9 cellular contexts compared by ENCODE assay signal in the genomic region with DNA sequence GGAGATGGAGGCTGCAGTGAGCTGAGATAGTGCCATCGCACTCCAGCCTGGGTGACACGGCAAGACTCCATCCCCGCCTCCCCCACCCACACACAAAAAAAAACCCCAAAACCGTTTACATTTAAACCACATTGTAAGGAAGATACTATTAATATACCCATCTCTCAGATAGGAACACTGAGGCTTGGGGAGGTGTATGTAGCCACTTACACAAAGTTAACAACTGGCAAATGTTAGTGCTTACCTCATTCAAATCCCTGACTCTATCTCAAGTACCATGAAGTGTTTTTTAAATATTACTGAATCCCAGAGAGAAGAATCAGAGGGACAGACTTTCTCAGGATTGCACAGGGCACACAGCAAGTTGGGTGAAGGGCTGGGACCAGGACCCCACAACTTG.
"Had no signal": no experiment of that assay in that cellular context is flagged by ENCODE, and none has a peak within 500 bp of the region (broad histone marks: within the 10 kb centered on the region; RNA-seq: fewer than 3 reads in every experiment).

No MANE protein-coding gene starts in this region.

- DNase-seq: GM23248, GOT3, H9, HCEC 1CT, HFFc6 had no signal

- H2AFZ ChIP-seq: GM23248, GM23338 had no signal

- ATAC-seq: GM23338, HCT116 had no signal

- H3K4me3 ChIP-seq: GM23248, GM23338 had no signal

- H3K27ac ChIP-seq: GM23248 had no signal

- H3K4me2 ChIP-seq: GM23338 had no signal

- FAIRE-seq: H1, H54 had no signal

- H3K9ac ChIP-seq: GM23248 had no signal
